In genomic region chr17:62754696-62755095, GRCh38 we compare ENCODE assay signal across 1 cellular context.
TF ChIP-seq lines count a peak whose summit lies in the region.

No MANE protein-coding gene starts in this region.

TF ChIP-seq in IMR-90, 13 proteins besides CTCF, POLR2A, EP300 and RAD21 (continued from another document):
- no peak for TF ChIP-seq USF2 (IDR thresholded peaks at IDR 0.05; ENCODE audit: low read depth, low read length)
- TF ChIP-seq MAFK (IDR thresholded peaks at IDR 0.05; ENCODE audit: low read depth, low read length) = no peak
- no peak for TF ChIP-seq CEBPB (IDR thresholded peaks at IDR 0.05; ENCODE audit: low read depth, low read length)
- TF ChIP-seq RFX5 (IDR thresholded peaks at IDR 0.05; ENCODE audit: low read depth, low read length) = no peak
- TF ChIP-seq NFE2L2 (IDR thresholded peaks at IDR 0.05; ENCODE audit: low read depth, low read length) = no peak
- TF ChIP-seq MAZ (IDR thresholded peaks at IDR 0.05; ENCODE audit: borderline replicate concordance, low read depth, low read length) = no peak
- TF ChIP-seq FOS (IDR thresholded peaks at IDR 0.05; ENCODE audit: low read depth, low read length) = no peak
- no peak for TF ChIP-seq MXI1 (IDR thresholded peaks at IDR 0.05; ENCODE audit: borderline replicate concordance, low read depth, low read length)
- no peak for TF ChIP-seq ELK1 (IDR thresholded peaks at IDR 0.05; ENCODE audit: borderline replicate concordance, low read depth, low read length)
- TF ChIP-seq SMC3 (IDR thresholded peaks at IDR 0.05; ENCODE audit: low read depth, low read length) = no peak
- no peak for TF ChIP-seq BHLHE40 (IDR thresholded peaks at IDR 0.05; ENCODE audit: low read depth, low read length)
- no peak for TF ChIP-seq RCOR1 (IDR thresholded peaks at IDR 0.05; ENCODE audit: insufficient replicate concordance, low read length)
